21 cellular contexts compared by ENCODE assay signal in genomic region chr3:105805402-105805801, GRCh38.
A peak's percentile ranks its signal among the peaks of the same experiment; 100 is the strongest.
DNase-seq lines count a peak whose midpoint lies in the region; ATAC-seq and TF ChIP-seq lines count a peak whose summit lies in the region.
"Had no signal": no experiment of that assay in that cellular context is flagged by ENCODE, and none has a peak within 500 bp of the region (broad histone marks: within the 10 kb centered on the region; RNA-seq: fewer than 3 reads in every experiment).

No MANE protein-coding gene starts in this region.

- H3K4me3 Mint-ChIP-seq in activated T-cell treated with anti-CD3 and anti-CD28 coated beads, Interleukin-2, amount 50 U/mL, for 24 hours, result no peak overlapping the region
- H3K4me3 Mint-ChIP-seq in activated naive CD8-positive, alpha-beta T cell treated with anti-CD3 and anti-CD28 coated beads for 36 hours, result peak overlapping the region; percentile 29
- H3K4me3 Mint-ChIP-seq: activated B cell treated with CpG ODN at 0.5 μM for 24 hours, H9, IgD-negative memory B cell had no signal

- no peaks in the 10 kb centered on the region for H3K9me3 ChIP-seq in Karpas-422 (ENCODE audit: low read length)
- H3K9me3 ChIP-seq in smooth muscle cell (replicated peaks; ENCODE audit: low read depth), result no peaks in the 10 kb centered on the region
- H3K9me3 ChIP-seq: thyroid gland had no signal

- H3K27me3 Mint-ChIP-seq in activated T-cell treated with anti-CD3 and anti-CD28 coated beads, Interleukin-2, amount 50 U/mL, for 24 hours, result no peaks in the 10 kb centered on the region
- no peaks in the 10 kb centered on the region for H3K27me3 Mint-ChIP-seq in activated naive CD8-positive, alpha-beta T cell treated with anti-CD3 and anti-CD28 coated beads for 36 hours
- H3K27me3 Mint-ChIP-seq: activated B cell treated with CpG ODN at 0.5 μM for 24 hours, IgD-negative memory B cell had no signal

- no peak overlapping the region for H3K9ac ChIP-seq in Karpas-422 (ENCODE audit: low read length)
- no peak overlapping the region for H3K9ac ChIP-seq in smooth muscle cell (ENCODE audit: low read depth)

- H3F3A ChIP-seq in smooth muscle cell (ENCODE audit: low read depth), result no peaks in the 10 kb centered on the region

- H3K4me3 ChIP-seq in Karpas-422 (ENCODE audit: low read length) (no peak overlapping the region), smooth muscle cell (no peak overlapping the region)
- H3K4me3 ChIP-seq: coronary artery, thyroid gland had no signal

- H3K4me2 ChIP-seq in Karpas-422 (ENCODE audit: low read depth, low read length, poor library complexity, severe bottlenecking) (no peak overlapping the region), smooth muscle cell (no peak overlapping the region)

- H3K9me2 ChIP-seq in Karpas-422 (replicated peaks; ENCODE audit: insufficient read depth, low read length), result no peaks in the 10 kb centered on the region

- H3K4me1 ChIP-seq in Karpas-422 (ENCODE audit: low read length) (peaks cover 93% of the 10 kb centered on the region), smooth muscle cell (ENCODE audit: low read depth) (peaks cover 3% of the 10 kb centered on the region)

- 0 out of 2 replicates have a peak, but pooled peaks cover 3% of the 10 kb centered on the region for H3K36me3 ChIP-seq in Karpas-422 (ENCODE audit: insufficient read depth, low read length)
- H3K36me3 ChIP-seq in smooth muscle cell (ENCODE audit: low read depth), result no peaks in the 10 kb centered on the region
- H3K36me3 ChIP-seq: brain microvascular endothelial cell, thyroid gland had no signal

- H2AFZ ChIP-seq in Karpas-422 (ENCODE audit: low read length), result no peak overlapping the region
- no peak overlapping the region for H2AFZ ChIP-seq in smooth muscle cell (ENCODE audit: low read depth)

- ATAC-seq in SK-N-SH treated with all-trans-retinoic acid at 6 μM for 48 hours (no peak), GM18870 (IDR thresholded peaks at IDR 0.05; ENCODE audit: unreplicated experiment) (no peak), GM21825 (IDR thresholded peaks at IDR 0.05; ENCODE audit: unreplicated experiment) (no peak)
- ATAC-seq: left colon, Right ventricle myocardium inferior had no signal

- peaks cover 82% of the 10 kb centered on the region for H3K4me1 Mint-ChIP-seq in activated T-cell treated with anti-CD3 and anti-CD28 coated beads, Interleukin-2, amount 50 U/mL, for 24 hours (ENCODE audit: low read depth)
- H3K4me1 Mint-ChIP-seq in activated naive CD8-positive, alpha-beta T cell treated with anti-CD3 and anti-CD28 coated beads for 36 hours, result peaks cover 67% of the 10 kb centered on the region

- peaks cover 73% of the 10 kb centered on the region for H3K36me3 Mint-ChIP-seq in activated T-cell treated with anti-CD3 and anti-CD28 coated beads, Interleukin-2, amount 50 U/mL, for 24 hours (ENCODE audit: low read depth)
- H3K36me3 Mint-ChIP-seq in activated naive CD8-positive, alpha-beta T cell treated with anti-CD3 and anti-CD28 coated beads for 36 hours, result peaks cover 66% of the 10 kb centered on the region
- H3K36me3 Mint-ChIP-seq: IgD-negative memory B cell had no signal

- H3K27me3 ChIP-seq in Karpas-422 (ENCODE audit: low read length) (no peaks in the 10 kb centered on the region), smooth muscle cell (ENCODE audit: low read depth) (no peaks in the 10 kb centered on the region)
- H3K27me3 ChIP-seq: brain microvascular endothelial cell, thyroid gland had no signal

- peaks cover 4% of the 10 kb centered on the region for H3K9me3 Mint-ChIP-seq in activated T-cell treated with anti-CD3 and anti-CD28 coated beads, Interleukin-2, amount 50 U/mL, for 24 hours
- H3K9me3 Mint-ChIP-seq in activated naive CD8-positive, alpha-beta T cell treated with anti-CD3 and anti-CD28 coated beads for 36 hours, result peaks cover 9% of the 10 kb centered on the region
- H3K9me3 Mint-ChIP-seq: H9 had no signal

- DNase-seq in activated T-cell treated with anti-CD3 and anti-CD28 coated beads, Interleukin-2, amount 50 U/mL, for 24 hours, result no peak
- DNase-seq in activated T-cell treated with anti-CD3 and anti-CD28 coated beads, Interleukin-2, amount 50 U/mL, for 1 hour, result no peak
- DNase-seq in Karpas-422 (no peak), smooth muscle cell (lab: John Stamatoyannopoulos, UW; ENCODE audit: unreplicated experiment) (no peak)
- no peak for DNase-seq in activated naive CD8-positive, alpha-beta T cell treated with anti-CD3 and anti-CD28 coated beads for 36 hours
- DNase-seq: activated B cell treated with CpG ODN at 0.5 μM for 24 hours; brain microvascular endothelial cell; foreskin fibroblast; H9; left colon; midbrain; NCI-H2029; NCI-H510A; stimulated activated CD4-positive, alpha-beta T cell treated with anti-CD3 and anti-CD28 coated beads, Interleukin-12 subunit alpha, Interleukin-12 subunit beta, amount 100 ng/mL, for 4 hours; thyroid gland had no signal

- H3K27ac ChIP-seq in Karpas-422 (ENCODE audit: low read length), result peak overlapping the region; percentile 96
- peak overlapping the region; percentile 29 for H3K27ac ChIP-seq in smooth muscle cell (ENCODE audit: low read depth)
- H3K27ac ChIP-seq: coronary artery, thyroid gland had no signal

- peak overlapping the region; percentile 74 for H3K27ac Mint-ChIP-seq in activated T-cell treated with anti-CD3 and anti-CD28 coated beads, Interleukin-2, amount 50 U/mL, for 24 hours
- H3K27ac Mint-ChIP-seq in activated naive CD8-positive, alpha-beta T cell treated with anti-CD3 and anti-CD28 coated beads for 36 hours, result peak overlapping the region; percentile 84
- H3K27ac Mint-ChIP-seq: H9 had no signal

- H3K79me2 ChIP-seq in Karpas-422 (ENCODE audit: low read length) (peaks cover 84% of the 10 kb centered on the region), smooth muscle cell (ENCODE audit: low read depth) (peaks cover 36% of the 10 kb centered on the region)

- no peak for TF ChIP-seq CTCF in smooth muscle cell (IDR thresholded peaks at IDR 0.05; ENCODE audit: borderline replicate concordance, insufficient read depth, poor library complexity, severe bottlenecking)

- H4K20me1 ChIP-seq in Karpas-422 (ENCODE audit: insufficient read depth, low read depth, low read length) (no peaks in the 10 kb centered on the region), smooth muscle cell (ENCODE audit: low read depth) (peaks cover 28% of the 10 kb centered on the region)

- 83% methylated on average over 7 of the region's 7 CpGs for WGBS in smooth muscle cell (ENCODE audit: low lambda C conversion rate)

TF ChIP-seq in SK-N-SH treated with all-trans-retinoic acid at 6 μM for 48 hours, 23 proteins besides CTCF, POLR2A, EP300 and RAD21 (continues in another document):
- TF ChIP-seq ZFP30 (CRISPR knock-in tag; IDR thresholded peaks at IDR 0.05) (no peak), ZFP3 (CRISPR knock-in tag; IDR thresholded peaks at IDR 0.05) (no peak), TOX (CRISPR knock-in tag; IDR thresholded peaks at IDR 0.05; ENCODE audit: borderline replicate concordance) (no peak), ZNF70 (CRISPR knock-in tag; IDR thresholded peaks at IDR 0.05) (no peak), ESRRG (CRISPR knock-in tag; IDR thresholded peaks at IDR 0.05) (no peak), ZNF8 (CRISPR knock-in tag; IDR thresholded peaks at IDR 0.05) (no peak), CSDC2 (CRISPR knock-in tag; IDR thresholded peaks at IDR 0.05) (no peak), TCF4 (CRISPR knock-in tag; IDR thresholded peaks at IDR 0.05; ENCODE audit: borderline replicate concordance) (no peak), PATZ1 (CRISPR knock-in tag; IDR thresholded peaks at IDR 0.05; ENCODE audit: borderline replicate concordance) (no peak), ARNTL (CRISPR knock-in tag; IDR thresholded peaks at IDR 0.05; ENCODE audit: borderline replicate concordance, low read depth) (no peak), RARB (CRISPR knock-in tag; IDR thresholded peaks at IDR 0.05) (no peak), OSR1 (CRISPR knock-in tag; IDR thresholded peaks at IDR 0.05) (no peak), ISL1 (CRISPR knock-in tag; IDR thresholded peaks at IDR 0.05) (no peak), ZC3H10 (CRISPR knock-in tag; IDR thresholded peaks at IDR 0.05) (no peak), ZNF565 (CRISPR knock-in tag; conservative IDR thresholded peaks at IDR 0.05; ENCODE audit: low read depth) (no peak)
- TF ChIP-seq, protein P1, sequence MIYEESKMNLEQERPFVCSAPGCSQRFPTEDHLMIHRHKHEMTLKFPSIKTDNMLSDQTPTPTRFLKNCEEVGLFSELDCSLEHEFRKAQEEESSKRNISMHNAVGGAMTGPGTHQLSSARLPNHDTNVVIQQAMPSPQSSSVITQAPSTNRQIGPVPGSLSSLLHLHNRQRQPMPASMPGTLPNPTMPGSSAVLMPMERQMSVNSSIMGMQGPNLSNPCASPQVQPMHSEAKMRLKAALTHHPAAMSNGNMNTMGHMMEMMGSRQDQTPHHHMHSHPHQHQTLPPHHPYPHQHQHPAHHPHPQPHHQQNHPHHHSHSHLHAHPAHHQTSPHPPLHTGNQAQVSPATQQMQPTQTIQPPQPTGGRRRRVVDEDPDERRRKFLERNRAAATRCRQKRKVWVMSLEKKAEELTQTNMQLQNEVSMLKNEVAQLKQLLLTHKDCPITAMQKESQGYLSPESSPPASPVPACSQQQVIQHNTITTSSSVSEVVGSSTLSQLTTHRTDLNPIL (CRISPR knock-in tag; IDR thresholded peaks at IDR 0.05; ENCODE audit: low read depth), result no peak
